ENCODE assay signal across 8 cellular contexts in the genomic region with DNA sequence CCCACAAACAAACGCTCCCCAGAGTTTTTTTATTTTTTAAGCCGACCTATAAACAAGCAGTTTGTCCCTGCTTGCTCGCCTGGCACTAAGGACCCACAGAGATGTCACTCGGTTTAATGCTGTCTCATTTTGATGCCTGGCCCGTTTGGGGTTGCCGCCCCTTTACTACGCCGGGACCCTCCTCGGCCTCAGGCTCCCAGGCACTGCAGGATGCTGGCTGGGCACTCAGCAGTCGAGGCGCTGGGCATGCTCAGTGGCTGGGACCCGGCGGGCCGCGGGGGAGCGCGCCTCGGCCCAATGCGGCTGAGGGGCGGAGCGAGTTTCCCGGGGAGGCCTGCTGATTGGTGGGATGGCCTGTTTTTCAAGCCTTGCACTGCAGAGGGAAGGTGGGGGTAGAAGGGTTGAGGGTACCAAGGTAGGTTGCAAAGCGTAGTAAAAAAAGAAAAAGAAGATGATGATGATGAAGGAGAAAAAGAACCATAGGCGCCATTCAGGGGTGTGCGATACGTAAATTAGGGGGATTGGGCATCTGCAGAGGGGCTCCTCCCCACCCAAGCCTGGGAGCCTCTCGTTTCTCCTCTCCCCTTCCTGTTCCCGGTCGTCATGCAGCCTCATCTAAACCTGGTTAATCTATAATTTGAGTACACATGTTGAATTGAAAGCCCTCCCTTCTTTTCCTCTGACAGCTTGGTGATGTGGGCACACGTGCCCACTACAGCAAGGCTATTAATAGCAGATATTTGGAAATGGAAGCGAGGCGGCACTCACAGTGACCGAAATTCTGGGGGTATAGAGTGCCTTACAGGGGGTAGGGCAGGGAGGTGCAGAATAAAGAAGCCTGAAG. TPM values are rescaled to one million over a fixed set of nuclear protein-coding genes. Genes with fewer than 3 reads are reported as not detected.
DNase-seq lines count a peak whose midpoint lies in the region; ATAC-seq and TF ChIP-seq lines count a peak whose summit lies in the region.

No MANE protein-coding gene starts in this region.

- H3K9me3 ChIP-seq in BLaER1 treated with 17β-estradiol and CSF1 and Interleukin-3, amounts not matched to agents 10 nM and 100 nM (replicated peaks in 1 of 11), result no peaks in the 10 kb centered on the region
- no peaks in the 10 kb centered on the region for H3K9me3 ChIP-seq in OCI-LY7 (ENCODE audit: low read length)
- no peaks in the 10 kb centered on the region for H3K9me3 ChIP-seq in suprapubic skin

- no peak overlapping the region for H3K27ac Mint-ChIP-seq in neural crest cell (ENCODE audit: unreplicated experiment)

- peak overlapping the region in 9 of 11 experiments; percentile 10 to 81 (median 71); a peak in 14 of 22 replicates for H3K27ac ChIP-seq in BLaER1 treated with 17β-estradiol and CSF1 and Interleukin-3, amounts not matched to agents 10 nM and 100 nM
- H3K27ac ChIP-seq in OCI-LY7 (ENCODE audit: low read depth, low read length, poor library complexity, severe bottlenecking) (peak overlapping the region; percentile 85), suprapubic skin (peak overlapping the region; percentile 86)

- no peak for TF ChIP-seq POLR2A in suprapubic skin (IDR thresholded peaks at IDR 0.05)

- 0 out of 22 replicates have a peak, but pooled peaks cover 0 to 4% (median 0%) of the 10 kb centered on the region in 11 experiments for H3K36me3 ChIP-seq in BLaER1 treated with 17β-estradiol and CSF1 and Interleukin-3, amounts not matched to agents 10 nM and 100 nM
- H3K36me3 ChIP-seq in OCI-LY7 (ENCODE audit: insufficient read depth, low read length) (peaks cover 21% of the 10 kb centered on the region), suprapubic skin (no peaks in the 10 kb centered on the region)

- peak overlapping the region; percentile 69 to 87 (median 77) for H3K4me3 ChIP-seq in BLaER1 treated with 17β-estradiol and CSF1 and Interleukin-3, amounts not matched to agents 10 nM and 100 nM
- peak overlapping the region; percentile 89 for H3K4me3 ChIP-seq in OCI-LY7 (ENCODE audit: low read depth, low read length, poor library complexity, severe bottlenecking)
- peak overlapping the region; percentile 57 for H3K4me3 ChIP-seq in fibroblast of villous mesenchyme (ENCODE audit: low read depth, low read length)
- peak overlapping the region; percentile 68 for H3K4me3 ChIP-seq in suprapubic skin

- TSS peak; percentile 81 for BruUV-seq in OCI-LY7 (replicated peaks; lab: Mats Ljungman, UMichigan)

- no peaks in the 10 kb centered on the region for H3K9me2 ChIP-seq in OCI-LY7 (ENCODE audit: insufficient read depth, low read length)

- H3K4me1 Mint-ChIP-seq in neural crest cell, result peaks cover 20% of the 10 kb centered on the region

- H3K4me1 ChIP-seq in BLaER1 treated with 17β-estradiol and CSF1 and Interleukin-3, amounts not matched to agents 10 nM and 100 nM, result peaks cover 16 to 48% (median 41%) of the 10 kb centered on the region in 10 experiments
- H3K4me1 ChIP-seq in OCI-LY7 (ENCODE audit: insufficient read depth, low read length, poor library complexity, severe bottlenecking), result peaks cover 33% of the 10 kb centered on the region
- peaks cover 45% of the 10 kb centered on the region for H3K4me1 ChIP-seq in suprapubic skin

- peak overlapping the region; percentile 92 for H3K4me3 Mint-ChIP-seq in neural crest cell

- TF ChIP-seq CTCF in OCI-LY7 (conservative IDR thresholded peaks at IDR 0.05; ENCODE audit: low read length) (no peak), fibroblast of villous mesenchyme (IDR thresholded peaks at IDR 0.05; ENCODE audit: insufficient read depth, low read depth, low read length) (no peak), neural crest cell (conservative IDR thresholded peaks at IDR 0.05) (no peak), suprapubic skin (IDR thresholded peaks at IDR 0.05) (no peak)

- POLR2A ChIA-PET in OCI-LY7 (lab: Charles Lee), result interaction anchor here (0.6 to 5.0 kb wide), 15 partner anchors 8 to 1909 kb away, joined by 3 to 26 read pairs (median 5); no protein-coding TSS in a partner anchor

- peak overlapping the region; percentile 93 to 99 (median 97) for H3K4me2 ChIP-seq in BLaER1 treated with 17β-estradiol and CSF1 and Interleukin-3, amounts not matched to agents 10 nM and 100 nM
- peak overlapping the region; percentile 95 for H3K4me2 ChIP-seq in OCI-LY7 (ENCODE audit: low read length)

- H3K27me3 ChIP-seq in BLaER1 treated with 17β-estradiol and CSF1 and Interleukin-3, amounts not matched to agents 10 nM and 100 nM, result peaks cover 0 to 45% (median 0%) of the 10 kb centered on the region in 11 experiments; a peak in 7 of 22 replicates
- H3K27me3 ChIP-seq in suprapubic skin, result no peaks in the 10 kb centered on the region

- intact Hi-C loops in OCI-LY7 (cut with micrococcal nuclease; ENCODE audit: unreplicated experiment), result loop anchor here (1.0 to 2.0 kb wide), 4 partner anchors 35 to 584 kb away; a partner anchor contains a TSS

- H3K79me2 ChIP-seq in OCI-LY7 (ENCODE audit: insufficient read depth, low read depth, low read length), result peaks cover 22% of the 10 kb centered on the region

- 16% methylated on average over 33 of the region's 33 CpGs for WGBS in suprapubic skin

- peaks cover 11% of the 10 kb centered on the region for H3K27me3 Mint-ChIP-seq in neural crest cell (ENCODE audit: low read depth)

- TF ChIP-seq EP300 in suprapubic skin (IDR thresholded peaks at IDR 0.05), result no peak

- ATAC-seq in GM19324 (IDR thresholded peaks at IDR 0.05; ENCODE audit: low FRiP score, unreplicated experiment) (peak; percentile 84), HG03457 (IDR thresholded peaks at IDR 0.05; ENCODE audit: unreplicated experiment) (peak; percentile 82)

- H3K36me3 Mint-ChIP-seq in neural crest cell (ENCODE audit: low read depth), result peaks cover 12% of the 10 kb centered on the region

- peak overlapping the region; percentile 86 for H2AFZ ChIP-seq in OCI-LY7 (ENCODE audit: low read length)

- DNase-seq in OCI-LY7 (ENCODE audit: low spot score) (peak; percentile 92), fibroblast of villous mesenchyme (ENCODE audit: low read depth) (peak; percentile 70), neural crest cell (ENCODE audit: low read depth, low spot score) (peak; percentile 85), suprapubic skin (ENCODE audit: low spot score in 2 of 2) (peak; percentile 74 to 82)
- peak; percentile 55 for DNase-seq in activated T-helper 9 cell treated with anti-CD3 and anti-CD28 coated beads, Interleukin-2, amount 50 U/mL, for 16 hours (ENCODE audit: low read depth)

- no peaks in the 10 kb centered on the region for H3K9me3 Mint-ChIP-seq in neural crest cell

- H3K9ac ChIP-seq in BLaER1 treated with 17β-estradiol and CSF1 and Interleukin-3, amounts not matched to agents 10 nM and 100 nM, result peak overlapping the region in 10 of 11 experiments; percentile 69 to 87 (median 76); a peak in 18 of 22 replicates

- CTCF ChIA-PET in OCI-LY7 (lab: Charles Lee; ENCODE audit: unreplicated experiment), result interaction anchor here (1.4 to 1.7 kb wide), 2 partner anchors 9 to 12 kb away, joined by 3 to 5 read pairs; no protein-coding TSS in a partner anchor

- peaks cover 0 to 22% (median 12%) of the 10 kb centered on the region in 11 experiments; a peak in 10 of 22 replicates for H4K20me1 ChIP-seq in BLaER1 treated with 17β-estradiol and CSF1 and Interleukin-3, amounts not matched to agents 10 nM and 100 nM
- H4K20me1 ChIP-seq in OCI-LY7 (ENCODE audit: insufficient read depth, low read length), result peaks cover 5% of the 10 kb centered on the region

RNA-seq across cellular contexts. Expression of a gene that starts 1.5 kb away (rescaled TPM):
- 15.9 and 18.1 TPM in 2 replicates for total RNA-seq in OCI-LY7 (2014; rRNA removed; shearing (Covaris generic))
- 23.5 and 23.6 TPM in 2 replicates for total RNA-seq in OCI-LY7 (2022)
- total RNA-seq in fibroblast of villous mesenchyme, result 33.2 and 33.8 TPM in 2 replicates
- 14.8 and 15.1 TPM in 2 replicates for total RNA-seq in neural crest cell
- total RNA-seq in suprapubic skin, result 10 to 100 TPM; 18.4 to 40.7 (median 28.1) TPM

RNA-seq across cellular contexts. Expression of a gene that starts 34.7 kb away (rescaled TPM):
- total RNA-seq in OCI-LY7 (2014; rRNA removed; shearing (Covaris generic)), result 30.4 and 40.8 TPM in 2 replicates
- 80.3 and 87.8 TPM in 2 replicates for total RNA-seq in OCI-LY7 (2022)
- total RNA-seq in fibroblast of villous mesenchyme, result 18.7 and 38.9 TPM in 2 replicates
- 34.3 and 39.7 TPM in 2 replicates for total RNA-seq in neural crest cell
- 10 to 100 TPM; 14.0 to 41.8 (median 20.7) TPM for total RNA-seq in suprapubic skin

Comparison
In these comparisons a context has a peak if more than half of its experiments do, and no peak if none do; other contexts are left out.
1. Peak in every context shown above with its lines: DNase-seq, ATAC-seq, H3K4me3 ChIP-seq and H3K27ac ChIP-seq.